In genomic region chr4:151015458-151016344, GRCh38 we compare ENCODE assay signal across 1 cellular context.
TF ChIP-seq lines count a peak whose summit lies in the region.

No MANE protein-coding gene starts in this region.

TF ChIP-seq in HepG2, 621 proteins besides CTCF, POLR2A, EP300 and RAD21 (continued from another document and continues in another):
- TF ChIP-seq RBM22 (optimal IDR thresholded peaks at IDR 0.05; ENCODE audit: low read length) (no peak), MIER2 (CRISPR knock-in tag; IDR thresholded peaks at IDR 0.05) (no peak), ETV5 (CRISPR knock-in tag; IDR thresholded peaks at IDR 0.05; ENCODE audit: borderline replicate concordance) (peak; percentile 63), NCOA5 (CRISPR knock-in tag; IDR thresholded peaks at IDR 0.05) (no peak), IRF1 (CRISPR knock-in tag; IDR thresholded peaks at IDR 0.05; ENCODE audit: low read depth) (no peak), ZNF788 (CRISPR knock-in tag; IDR thresholded peaks at IDR 0.05; ENCODE audit: borderline replicate concordance) (peak; percentile 61), PBX3 (CRISPR knock-in tag; IDR thresholded peaks at IDR 0.05; ENCODE audit: borderline replicate concordance) (no peak), ZFP36L1 (CRISPR knock-in tag; IDR thresholded peaks at IDR 0.05) (peak; percentile 70; the same call in 1 of the 2 replicates), PRMT3 (CRISPR knock-in tag; IDR thresholded peaks at IDR 0.05; ENCODE audit: borderline replicate concordance, low read depth) (no peak), ZSCAN29 (CRISPR knock-in tag; conservative IDR thresholded peaks at IDR 0.05) (0 out of 2 replicates have a peak, but pooled peaks have one; percentile 24), ZNF792 (CRISPR knock-in tag; IDR thresholded peaks at IDR 0.05) (peak; percentile 29; the same call in 1 of the 2 replicates), SNAPC4 (CRISPR knock-in tag; IDR thresholded peaks at IDR 0.05) (no peak), ARID5B (CRISPR knock-in tag; IDR thresholded peaks at IDR 0.05) (peak; percentile 11), ISL2 (CRISPR knock-in tag; IDR thresholded peaks at IDR 0.05) (no peak), MIER3 (CRISPR knock-in tag; IDR thresholded peaks at IDR 0.05; ENCODE audit: borderline replicate concordance) (0 out of 2 replicates have a peak, but pooled peaks have one; percentile 27), AFF4 (CRISPR knock-in tag; IDR thresholded peaks at IDR 0.05) (no peak; the same call in 1 of the 2 replicates), ZNF383 (CRISPR knock-in tag; IDR thresholded peaks at IDR 0.05; ENCODE audit: borderline replicate concordance) (no peak), ZNF24 (IDR thresholded peaks at IDR 0.05) (no peak), DNMT3B (CRISPR knock-in tag; conservative IDR thresholded peaks at IDR 0.05) (no peak), RORA (CRISPR knock-in tag; IDR thresholded peaks at IDR 0.05) (no peak), YY1 (IDR thresholded peaks at IDR 0.05; ENCODE audit: insufficient read depth, insufficient replicate concordance, low read depth, low read length) (peak; percentile 95), ZNF646 (CRISPR knock-in tag; IDR thresholded peaks at IDR 0.05) (0 out of 2 replicates have a peak, but pooled peaks have one; percentile 39), FOXA1 (IDR thresholded peaks at IDR 0.05) (no peak), FOXA1 (CRISPR knock-in tag; IDR thresholded peaks at IDR 0.05) (no peak), AGO1 (IDR thresholded peaks at IDR 0.05; ENCODE audit: low read depth, low read length, poor library complexity, severe bottlenecking) (no peak), ARNT2 (CRISPR knock-in tag; IDR thresholded peaks at IDR 0.05; ENCODE audit: low read depth) (peak; percentile 78), ZNF296 (CRISPR knock-in tag; conservative IDR thresholded peaks at IDR 0.05) (0 out of 2 replicates have a peak, but pooled peaks have one; percentile 76), BORCS8-MEF2B (CRISPR knock-in tag; IDR thresholded peaks at IDR 0.05) (peak; percentile 86; the same call in 1 of the 2 replicates)
